In the genomic region with DNA sequence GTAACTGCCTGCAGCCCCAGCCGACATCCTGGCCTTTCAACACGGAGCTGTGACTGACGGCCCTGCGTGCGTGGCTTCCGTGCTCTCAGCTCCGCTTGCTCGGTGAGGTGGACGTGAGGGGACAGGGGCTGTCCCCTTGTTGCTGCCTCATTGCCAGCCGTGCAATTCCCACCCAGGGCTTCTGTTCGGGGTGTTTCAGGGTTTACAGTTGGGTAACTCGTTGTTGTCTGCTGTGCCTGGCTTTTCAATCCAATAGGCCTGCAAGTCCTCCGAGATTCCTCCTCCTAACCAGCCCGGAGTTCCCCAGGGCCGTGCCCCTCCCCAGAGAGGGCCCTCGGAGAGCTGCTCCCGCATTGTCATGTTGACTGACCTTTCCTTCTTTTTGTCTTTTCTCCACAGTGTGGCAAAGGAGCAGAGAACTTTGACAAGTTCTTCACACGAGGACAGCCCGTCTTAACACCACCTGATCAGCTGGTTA, we compare ENCODE assay signal across 20 cellular contexts. TPM values are rescaled to one million over a fixed set of nuclear protein-coding genes. Genes with fewer than 3 reads are reported as not detected.
DNase-seq lines count a peak whose midpoint lies in the region; ATAC-seq and TF ChIP-seq lines count a peak whose summit lies in the region.
"Had no signal": no experiment of that assay in that cellular context is flagged by ENCODE, and none has a peak within 500 bp of the region (broad histone marks: within the 10 kb centered on the region; RNA-seq: fewer than 3 reads in every experiment).

No MANE protein-coding gene starts in this region.

- H3K79me1 ChIP-seq in mesendoderm (ENCODE audit: low read length) = no peaks in the 10 kb centered on the region

- H3K36me3 ChIP-seq in endodermal cell (ENCODE audit: control insufficient read depth, insufficient read depth, low read length) (no peaks in the 10 kb centered on the region), mesendoderm (ENCODE audit: control insufficient read depth, insufficient read depth, low read length) (no peaks in the 10 kb centered on the region)
- H3K36me3 ChIP-seq: SJCRH30 had no signal

- H2BK15ac ChIP-seq in mesendoderm (replicated peaks; ENCODE audit: low read depth) = no peak overlapping the region

- TF ChIP-seq CTCF in activated CD8-positive, alpha-beta T cell treated with anti-CD3 and anti-CD28 coated beads for 36 hours (IDR thresholded peaks at IDR 0.05) = no peak
- TF ChIP-seq CTCF in endodermal cell (conservative IDR thresholded peaks at IDR 0.05) = no peak

- no peaks in the 10 kb centered on the region for H3K9me3 ChIP-seq in endodermal cell (ENCODE audit: control insufficient read depth, low read length)
- H3K9me3 ChIP-seq: SJCRH30 had no signal

- H4K8ac ChIP-seq in mesendoderm (ENCODE audit: low read depth, low read length) = no peak overlapping the region

- intact Hi-C loops in activated CD8-positive, alpha-beta T cell treated with anti-CD3 and anti-CD28 coated beads for 36 hours (cut with micrococcal nuclease) = no loop called here

- peak overlapping the region; percentile 56 for H3K56ac ChIP-seq in mesendoderm (ENCODE audit: low read length)

- no peak overlapping the region for H3K4me3 Mint-ChIP-seq in activated CD8-positive, alpha-beta T cell treated with anti-CD3 and anti-CD28 coated beads for 36 hours
- H3K4me3 Mint-ChIP-seq in activated CD8-positive, alpha-beta T cell treated with anti-CD3 and anti-CD28 coated beads, Interleukin-2, amount 10 ng/mL, durations not matched to agents 7 days and 5 days = no peak overlapping the region
- H3K4me3 Mint-ChIP-seq in endodermal cell = no peak overlapping the region
- H3K4me3 Mint-ChIP-seq: CD14-positive monocyte had no signal

- no peak overlapping the region for H3K4me2 ChIP-seq in mesendoderm (ENCODE audit: low read length)

- no peak overlapping the region for H3K23ac ChIP-seq in mesendoderm (ENCODE audit: low read length)

- H3K18ac ChIP-seq in mesendoderm (ENCODE audit: low read length) = no peak overlapping the region

- H3K27ac Mint-ChIP-seq in activated CD8-positive, alpha-beta T cell treated with anti-CD3 and anti-CD28 coated beads for 36 hours = peak overlapping the region; percentile 13
- no peak overlapping the region for H3K27ac Mint-ChIP-seq in activated CD8-positive, alpha-beta T cell treated with anti-CD3 and anti-CD28 coated beads, Interleukin-2, amount 10 ng/mL, durations not matched to agents 7 days and 5 days
- H3K27ac Mint-ChIP-seq in endodermal cell = no peak overlapping the region
- H3K27ac Mint-ChIP-seq: CD14-positive monocyte had no signal

- CTCF ChIA-PET in activated CD8-positive, alpha-beta T cell treated with anti-CD3 and anti-CD28 coated beads for 36 hours (lab: Charles Lee) = no interaction called here
- CTCF ChIA-PET in activated CD8-positive, alpha-beta T cell treated with anti-CD3 and anti-CD28 coated beads, Interleukin-2, amount 10 ng/mL, durations not matched to agents 7 days and 5 days (lab: Charles Lee) = no interaction called here

- H4K5ac ChIP-seq in mesendoderm (ENCODE audit: low read length) = no peak overlapping the region

- no peak overlapping the region for H2AK5ac ChIP-seq in mesendoderm (ENCODE audit: low read length)

- POLR2A ChIA-PET in activated CD8-positive, alpha-beta T cell treated with anti-CD3 and anti-CD28 coated beads for 36 hours (lab: Charles Lee) = no interaction called here
- POLR2A ChIA-PET in activated CD8-positive, alpha-beta T cell treated with anti-CD3 and anti-CD28 coated beads, Interleukin-2, amount 10 ng/mL, durations not matched to agents 7 days and 5 days (lab: Charles Lee) = no interaction called here

- no peak overlapping the region for H2BK5ac ChIP-seq in mesendoderm (ENCODE audit: low read length)

- no peak overlapping the region for H3K4ac ChIP-seq in mesendoderm (ENCODE audit: low read depth, low read length)

- H3K9ac ChIP-seq in endodermal cell (ENCODE audit: extremely low read depth, low read length, poor library complexity, severe bottlenecking) = no peak overlapping the region
- no peak overlapping the region for H3K9ac ChIP-seq in mesendoderm (ENCODE audit: low read length)

- 65 to 75% methylated on average over 14 to 19 of the region's 19 CpGs for WGBS in endodermal cell (ENCODE audit: insufficient coverage in 1 of 2, insufficient read length in 1 of 2), 2 experiments
- no CpG with 5 or more reads among the region's 19 CpGs for WGBS in mesendoderm (ENCODE audit: extremely low coverage, insufficient coverage, low lambda C conversion rate)

- H3K27me3 ChIP-seq in endodermal cell (ENCODE audit: control insufficient read depth, insufficient read depth, low read length, poor library complexity, severe bottlenecking) = no peaks in the 10 kb centered on the region
- no peaks in the 10 kb centered on the region for H3K27me3 ChIP-seq in mesendoderm (ENCODE audit: insufficient read depth, low read length, poor library complexity)
- H3K27me3 ChIP-seq: SJCRH30 had no signal

- no peak overlapping the region for H2BK120ac ChIP-seq in mesendoderm (ENCODE audit: low read depth, low read length)

- H3K4me1 ChIP-seq in endodermal cell (ENCODE audit: control insufficient read depth, insufficient read depth, low read length) (no peaks in the 10 kb centered on the region), mesendoderm (ENCODE audit: control insufficient read depth, low read depth, low read length) (no peaks in the 10 kb centered on the region)
- H3K4me1 ChIP-seq: SJCRH30 had no signal

- H3K4me3 ChIP-seq in endodermal cell (ENCODE audit: low read length) = no peak overlapping the region
- no peak overlapping the region for H3K4me3 ChIP-seq in mesendoderm (ENCODE audit: low read length)
- H3K4me3 ChIP-seq: SJCRH30 had no signal

- no peak for ATAC-seq in activated CD8-positive, alpha-beta T cell treated with anti-CD3 and anti-CD28 coated beads for 36 hours
- ATAC-seq in activated CD8-positive, alpha-beta T cell treated with anti-CD3 and anti-CD28 coated beads, Interleukin-2, amount 10 ng/mL, durations not matched to agents 7 days and 5 days = no peak
- ATAC-seq in HG03354 (IDR thresholded peaks at IDR 0.05; ENCODE audit: poor library complexity, severe bottlenecking, unreplicated experiment) = no peak

- H3K9me3 Mint-ChIP-seq in activated CD8-positive, alpha-beta T cell treated with anti-CD3 and anti-CD28 coated beads for 36 hours = no peaks in the 10 kb centered on the region
- no peaks in the 10 kb centered on the region for H3K9me3 Mint-ChIP-seq in activated CD8-positive, alpha-beta T cell treated with anti-CD3 and anti-CD28 coated beads, Interleukin-2, amount 10 ng/mL, durations not matched to agents 7 days and 5 days (ENCODE audit: insufficient read depth)
- H3K9me3 Mint-ChIP-seq in endodermal cell = no peaks in the 10 kb centered on the region

- peaks cover 24% of the 10 kb centered on the region for H3K4me1 Mint-ChIP-seq in activated CD8-positive, alpha-beta T cell treated with anti-CD3 and anti-CD28 coated beads for 36 hours (ENCODE audit: low read depth)
- H3K4me1 Mint-ChIP-seq in activated CD8-positive, alpha-beta T cell treated with anti-CD3 and anti-CD28 coated beads, Interleukin-2, amount 10 ng/mL, durations not matched to agents 7 days and 5 days (ENCODE audit: low read depth) = peaks cover 16% of the 10 kb centered on the region
- peaks cover 17% of the 10 kb centered on the region for H3K4me1 Mint-ChIP-seq in endodermal cell

- DNase-seq in activated CD8-positive, alpha-beta T cell treated with anti-CD3 and anti-CD28 coated beads for 36 hours = no peak
- no peak for DNase-seq in activated CD8-positive, alpha-beta T cell treated with anti-CD3 and anti-CD28 coated beads, Interleukin-2, amount 10 ng/mL, durations not matched to agents 7 days and 5 days
- peak; percentile 79 for DNase-seq in endodermal cell
- no peak for DNase-seq in mesendoderm
- DNase-seq in nucleus accumbens (lab: John Stamatoyannopoulos, UW) = no peak
- no peak for DNase-seq in NCI-H526 treated with DMSO at 0.1 percent for 48 hours (lab: John Stamatoyannopoulos, UW)
- DNase-seq in stimulated activated naive CD4-positive, alpha-beta T cell treated with Interleukin-2 at 50 U/mL for 16 hours (lab: John Stamatoyannopoulos, UW) = no peak
- DNase-seq: DMS79 treated with DMSO at 0.1 percent for 48 hours, KG1, MV-4-11, NCI-H1417, NCI-H187 treated with DMSO at 0.1 percent for 48 hours, NCI-H2227 treated with DMSO at 0.1 percent for 48 hours, NCI-H510A treated with DMSO at 0.1 percent for 48 hours, SJCRH30 had no signal

- H3K27me3 Mint-ChIP-seq in activated CD8-positive, alpha-beta T cell treated with anti-CD3 and anti-CD28 coated beads for 36 hours = no peaks in the 10 kb centered on the region
- H3K27me3 Mint-ChIP-seq in activated CD8-positive, alpha-beta T cell treated with anti-CD3 and anti-CD28 coated beads, Interleukin-2, amount 10 ng/mL, durations not matched to agents 7 days and 5 days (ENCODE audit: low read depth) = no peaks in the 10 kb centered on the region
- peaks cover 2% of the 10 kb centered on the region for H3K27me3 Mint-ChIP-seq in endodermal cell (ENCODE audit: insufficient read depth)

- no peaks in the 10 kb centered on the region for H3K79me2 ChIP-seq in mesendoderm (ENCODE audit: control insufficient read depth, insufficient read depth, low read length)

- H3K27ac ChIP-seq in endodermal cell (ENCODE audit: low read depth, low read length) (no peak overlapping the region), mesendoderm (ENCODE audit: low read depth, low read length) (no peak overlapping the region)
- H3K27ac ChIP-seq: 22Rv1, SJCRH30 had no signal

- peaks cover 29% of the 10 kb centered on the region for H3K36me3 Mint-ChIP-seq in activated CD8-positive, alpha-beta T cell treated with anti-CD3 and anti-CD28 coated beads for 36 hours (ENCODE audit: low read depth)
- peaks cover 38% of the 10 kb centered on the region for H3K36me3 Mint-ChIP-seq in activated CD8-positive, alpha-beta T cell treated with anti-CD3 and anti-CD28 coated beads, Interleukin-2, amount 10 ng/mL, durations not matched to agents 7 days and 5 days (ENCODE audit: low read depth)
- no peaks in the 10 kb centered on the region for H3K36me3 Mint-ChIP-seq in endodermal cell (ENCODE audit: low read depth)

RNA-seq across cellular contexts. Expression of a gene that starts 31.4 kb away (rescaled TPM):
- total RNA-seq in activated CD8-positive, alpha-beta T cell treated with anti-CD3 and anti-CD28 coated beads for 36 hours = not detected
- not detected for total RNA-seq in activated CD8-positive, alpha-beta T cell treated with anti-CD3 and anti-CD28 coated beads, Interleukin-2, amount 10 ng/mL, durations not matched to agents 7 days and 5 days
- total RNA-seq in endodermal cell = 1 to 10 TPM in 1 of 2 donors, not detected in 1; 1.8 TPM
- polyA plus RNA-seq in endodermal cell (2013, experiment 1 of 2) = 0.36 TPM
- not detected for polyA plus RNA-seq in endodermal cell (2013, experiment 2 of 2)
- polyA plus RNA-seq in mesendoderm (2013, experiment 1 of 2) = 1.1 TPM
- 1.1 TPM for polyA plus RNA-seq in mesendoderm (2013, experiment 2 of 2)
- total RNA-seq: G401 had no signal
- polyA plus RNA-seq: AG04450, CD14-positive monocyte had no signal
